In the genomic region with DNA sequence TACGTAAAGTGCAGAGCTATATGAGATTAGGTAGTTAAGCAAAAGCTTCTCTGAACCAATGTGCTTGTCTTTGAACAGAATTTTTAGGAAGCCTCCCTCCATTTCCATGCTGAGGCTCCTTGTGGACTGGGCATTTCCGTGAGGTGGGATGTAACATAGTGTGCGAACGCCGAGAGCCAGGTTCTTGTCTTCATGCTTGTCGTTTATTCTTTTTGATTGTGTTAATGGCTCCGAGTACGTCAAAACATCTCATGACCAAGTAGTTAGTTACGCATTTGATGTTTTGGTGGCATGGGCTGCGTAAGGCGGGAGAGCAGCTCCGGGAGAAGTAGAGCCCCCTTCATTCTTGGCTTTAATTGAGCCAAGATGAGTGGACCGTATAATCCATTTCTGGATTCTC, we compare ENCODE assay signal across 10 cellular contexts. TPM values are rescaled to one million over a fixed set of nuclear protein-coding genes. Genes with fewer than 3 reads are reported as not detected.
A peak's percentile ranks its signal among the peaks of the same experiment; 100 is the strongest.
DNase-seq lines count a peak whose midpoint lies in the region; ATAC-seq and TF ChIP-seq lines count a peak whose summit lies in the region.
"Had no signal": no experiment of that assay in that cellular context is flagged by ENCODE, and none has a peak within 500 bp of the region (broad histone marks: within the 10 kb centered on the region; RNA-seq: fewer than 3 reads in every experiment).

No MANE protein-coding gene starts in this region.

- H3K27me3 Mint-ChIP-seq in activated naive CD8-positive, alpha-beta T cell treated with anti-CD3 and anti-CD28 coated beads for 36 hours, result no peaks in the 10 kb centered on the region

- ATAC-seq in HG03460 (IDR thresholded peaks at IDR 0.05; ENCODE audit: unreplicated experiment), result no peak
- ATAC-seq: K562 had no signal

- no peak for DNase-seq in activated naive CD8-positive, alpha-beta T cell treated with anti-CD3 and anti-CD28 coated beads for 36 hours
- DNase-seq in right atrium auricular region (ENCODE audit: low spot score) (no peak), SHP77 treated with DMSO at 0.1 percent for 48 hours (lab: John Stamatoyannopoulos, UW) (no peak), NCI-H1092 (lab: John Stamatoyannopoulos, UW) (no peak), NCI-H2081 treated with DMSO at 0.1 percent for 48 hours (lab: John Stamatoyannopoulos, UW) (no peak)
- DNase-seq: NCI-H82 had no signal

- H3K9me3 Mint-ChIP-seq in activated naive CD8-positive, alpha-beta T cell treated with anti-CD3 and anti-CD28 coated beads for 36 hours, result peaks cover 5% of the 10 kb centered on the region

- H3K9me3 ChIP-seq in DOHH2 (ENCODE audit: control insufficient read depth, insufficient read depth, low read length) (no peaks in the 10 kb centered on the region), right atrium auricular region (no peaks in the 10 kb centered on the region), skeletal muscle tissue (ENCODE audit: control insufficient read depth in 3 of 3, low read length in 3 of 3) (no peaks in the 10 kb centered on the region)

- H3K27ac ChIP-seq in DOHH2 (ENCODE audit: low read depth, low read length) (no peak overlapping the region), right atrium auricular region (peak overlapping the region; percentile 88 to 97), skeletal muscle tissue (ENCODE audit: low read depth, low read length) (peak overlapping the region; percentile 71)

- peaks cover 64% of the 10 kb centered on the region for H3K4me1 ChIP-seq in DOHH2 (ENCODE audit: control insufficient read depth, low read length)
- H3K4me1 ChIP-seq in right atrium auricular region, result peaks cover 0 to 39% of the 10 kb centered on the region in 2 donors
- H3K4me1 ChIP-seq in skeletal muscle tissue (ENCODE audit: control insufficient read depth in 3 of 3, insufficient read depth in 3 of 3, low read length in 3 of 3), result peaks cover 33 to 40% (median 37%) of the 10 kb centered on the region in 3 donors

- H3K36me3 ChIP-seq in DOHH2 (ENCODE audit: control insufficient read depth, low read length) (peaks cover 43% of the 10 kb centered on the region), right atrium auricular region (no peaks in the 10 kb centered on the region), skeletal muscle tissue (ENCODE audit: control insufficient read depth in 3 of 3, insufficient read depth in 3 of 3, low read length in 3 of 3) (no peaks in the 10 kb centered on the region)

- H3K9ac ChIP-seq in skeletal muscle tissue (ENCODE audit: low read depth in 1 of 3, low read length in 3 of 3), result peak overlapping the region in 2 of 3 donors; percentile 28 to 73

- H3K27me3 ChIP-seq in DOHH2 (ENCODE audit: control insufficient read depth, low read length) (no peaks in the 10 kb centered on the region), right atrium auricular region (no peaks in the 10 kb centered on the region), skeletal muscle tissue (ENCODE audit: control insufficient read depth in 3 of 3, insufficient read depth in 3 of 3, low read length in 3 of 3) (no peaks in the 10 kb centered on the region)

- peaks cover 56% of the 10 kb centered on the region for H3K79me2 ChIP-seq in DOHH2 (ENCODE audit: control insufficient read depth, low read length)

- H3K27ac Mint-ChIP-seq in activated naive CD8-positive, alpha-beta T cell treated with anti-CD3 and anti-CD28 coated beads for 36 hours, result peak overlapping the region; percentile 92

- H3K4me3 Mint-ChIP-seq in activated naive CD8-positive, alpha-beta T cell treated with anti-CD3 and anti-CD28 coated beads for 36 hours, result peak overlapping the region; percentile 42

- H3K4me3 ChIP-seq in DOHH2 (ENCODE audit: low read length) (no peak overlapping the region), right atrium auricular region (peak overlapping the region in 1 of 2 donors; percentile 26), skeletal muscle tissue (ENCODE audit: low read length in 3 of 3) (peak overlapping the region in 1 of 3 donors; percentile 39)
- H3K4me3 ChIP-seq: K562 had no signal

- peaks cover 62% of the 10 kb centered on the region for H3K36me3 Mint-ChIP-seq in activated naive CD8-positive, alpha-beta T cell treated with anti-CD3 and anti-CD28 coated beads for 36 hours

- H3K4me1 Mint-ChIP-seq in activated naive CD8-positive, alpha-beta T cell treated with anti-CD3 and anti-CD28 coated beads for 36 hours, result peaks cover 72% of the 10 kb centered on the region

- H3K4me2 ChIP-seq in DOHH2 (ENCODE audit: low read length), result peak overlapping the region; percentile 88; the same call in 1 of the 2 replicates

- TF ChIP-seq CTCF in DOHH2 (IDR thresholded peaks at IDR 0.05; ENCODE audit: low read depth, low read length, poor library complexity, severe bottlenecking) (no peak), right atrium auricular region (IDR thresholded peaks at IDR 0.05) (no peak)

- peaks cover 14% of the 10 kb centered on the region for H4K20me1 ChIP-seq in DOHH2 (ENCODE audit: control insufficient read depth, insufficient read depth, low read depth, low read length)

- H3F3A ChIP-seq in DOHH2 (ENCODE audit: control insufficient read depth, insufficient read depth), result peaks cover 14% of the 10 kb centered on the region

- no peaks in the 10 kb centered on the region for H3K9me2 ChIP-seq in DOHH2 (replicated peaks; ENCODE audit: control insufficient read depth, low read length)

RNA-seq across cellular contexts. Expression of a gene that starts 32.9 kb away (rescaled TPM):
- total RNA-seq in activated naive CD8-positive, alpha-beta T cell treated with anti-CD3 and anti-CD28 coated beads for 36 hours, result 10 to 100 TPM; 63.2 to 76.0 TPM
- total RNA-seq in right atrium auricular region (10 to 100 TPM; 18.4 to 40.1 TPM), skeletal muscle tissue (17.2 TPM)
